20 cellular contexts compared by ENCODE assay signal in genomic region chr1:151638074-151638775, GRCh38. TPM values are rescaled to one million over a fixed set of nuclear protein-coding genes. Genes with fewer than 3 reads are reported as not detected.
DNase-seq lines count a peak whose midpoint lies in the region; ATAC-seq and TF ChIP-seq lines count a peak whose summit lies in the region.
"Had no signal": no experiment of that assay in that cellular context is flagged by ENCODE, and none has a peak within 500 bp of the region (broad histone marks: within the 10 kb centered on the region; RNA-seq: fewer than 3 reads in every experiment).

No MANE protein-coding gene starts in this region.

- no peak for ATAC-seq in right cardiac atrium
- no peak for ATAC-seq in HG02678 (IDR thresholded peaks at IDR 0.05; ENCODE audit: unreplicated experiment)
- ATAC-seq in GM18873 (IDR thresholded peaks at IDR 0.05; ENCODE audit: low FRiP score, unreplicated experiment) = no peak
- no peak for ATAC-seq in HG03378 (IDR thresholded peaks at IDR 0.05; ENCODE audit: unreplicated experiment)
- ATAC-seq: left cardiac atrium, WTC11 had no signal

- H3K4me3 ChIP-seq in cardiac muscle cell (no peak overlapping the region), right cardiac atrium (ENCODE audit: low read length) (no peak overlapping the region), esophagus muscularis mucosa (peak overlapping the region in 1 of 4 donors; percentile 8), prostate gland (no peak overlapping the region)
- H3K4me3 ChIP-seq: coronary artery, GM23248, upper lobe of left lung had no signal

- H3K4me1 ChIP-seq in cardiac muscle cell (ENCODE audit: low read depth) (peaks cover 23% of the 10 kb centered on the region), right cardiac atrium (ENCODE audit: control insufficient read depth, insufficient read depth, low read length) (peaks cover 4% of the 10 kb centered on the region), esophagus muscularis mucosa (peaks cover 14 to 68% (median 61%) of the 10 kb centered on the region in 4 donors), prostate gland (replicated peaks) (no peaks in the 10 kb centered on the region)

- TF ChIP-seq POLR2A in esophagus muscularis mucosa (IDR thresholded peaks at IDR 0.05; ENCODE audit: low read depth) (no peak), prostate gland (IDR thresholded peaks at IDR 0.05) (no peak)

- peak overlapping the region; percentile 34 to 93 (median 68) for H3K27ac Mint-ChIP-seq in nephron
- H3K27ac Mint-ChIP-seq: B cell; T-helper 2 cell treated with Interferon-gamma antibody and Interleukin-4, amounts not matched to agents 5 μg/mL and 100 μg/mL, for 36 hours had no signal

- peaks cover 30% of the 10 kb centered on the region for H3K36me3 Mint-ChIP-seq in nephron (ENCODE audit: low read depth)

- no peak for TF ChIP-seq EP300 in esophagus muscularis mucosa (IDR thresholded peaks at IDR 0.05)

- no peak for DNase-seq in cardiac muscle cell (ENCODE audit: low read depth in 1 of 2, low spot score in 1 of 2)
- no peak for DNase-seq in right cardiac atrium
- no peak for DNase-seq in esophagus muscularis mucosa (ENCODE audit: extremely low spot score)
- no peak for DNase-seq in prostate gland (ENCODE audit: low spot score)
- DNase-seq: activated CD4-positive, alpha-beta T cell treated with anti-CD3 and anti-CD28 coated beads, Interleukin-2, amount 50 U/mL, for 4 hours; COR-L47; GM23248; left cardiac atrium; midbrain; NCI-H1417 treated with DMSO at 0.1 percent for 48 hours; NCI-H524; upper lobe of left lung had no signal

- H3K9me3 ChIP-seq in cardiac muscle cell (ENCODE audit: low read depth) (no peaks in the 10 kb centered on the region), right cardiac atrium (ENCODE audit: control insufficient read depth, low read length) (no peaks in the 10 kb centered on the region), esophagus muscularis mucosa (no peaks in the 10 kb centered on the region), prostate gland (no peaks in the 10 kb centered on the region)
- H3K9me3 ChIP-seq: upper lobe of left lung had no signal

- no peaks in the 10 kb centered on the region for H3K27me3 Mint-ChIP-seq in nephron (ENCODE audit: low read depth)
- H3K27me3 Mint-ChIP-seq: B cell had no signal

- TF ChIP-seq CTCF in cardiac muscle cell (IDR thresholded peaks at IDR 0.05; ENCODE audit: low read depth, low read length) = no peak
- no peak for TF ChIP-seq CTCF in esophagus muscularis mucosa (IDR thresholded peaks at IDR 0.05)
- TF ChIP-seq CTCF in nephron (IDR thresholded peaks at IDR 0.05; ENCODE audit: unreplicated experiment in 3 of 3) = no peak
- TF ChIP-seq CTCF in prostate gland (IDR thresholded peaks at IDR 0.05) = no peak

- no peaks in the 10 kb centered on the region for H3K9me3 Mint-ChIP-seq in nephron
- H3K9me3 Mint-ChIP-seq: T-helper 2 cell treated with Interferon-gamma antibody and Interleukin-4, amounts not matched to agents 5 μg/mL and 100 μg/mL, for 36 hours; WTC11 had no signal

- H3K4me3 Mint-ChIP-seq in nephron = peak overlapping the region in 1 of 3 experiments; percentile 11
- H3K4me3 Mint-ChIP-seq: B cell; T-helper 2 cell treated with Interferon-gamma antibody and Interleukin-4, amounts not matched to agents 5 μg/mL and 100 μg/mL, for 36 hours; WTC11 had no signal

- 80% methylated on average over 2 of the region's 2 CpGs for WGBS in right cardiac atrium
- WGBS in esophagus muscularis mucosa = 63% methylated on average over 2 of the region's 2 CpGs
- 80% methylated on average over 2 of the region's 2 CpGs for WGBS in prostate gland

- H3K27ac ChIP-seq in cardiac muscle cell (peak overlapping the region; percentile 56), right cardiac atrium (ENCODE audit: low read length) (no peak overlapping the region), esophagus muscularis mucosa (replicated peaks in 1 of 4) (peak overlapping the region; percentile 24 to 73 (median 37)), prostate gland (no peak overlapping the region)
- H3K27ac ChIP-seq: GM23248, upper lobe of left lung had no signal

- H3K36me3 ChIP-seq in cardiac muscle cell (no peaks in the 10 kb centered on the region), esophagus muscularis mucosa (peaks cover 0 to 11% (median 4%) of the 10 kb centered on the region in 4 donors), prostate gland (no peaks in the 10 kb centered on the region)
- H3K36me3 ChIP-seq: upper lobe of left lung had no signal

- intact Hi-C loops in right cardiac atrium (cut with DNase I) = no loop called here
- intact Hi-C loops in esophagus muscularis mucosa (cut with DNase I) = no loop called here
- intact Hi-C loops in prostate gland (cut with DNase I) = no loop called here

- H3K4me1 Mint-ChIP-seq in nephron = peaks cover 20% of the 10 kb centered on the region

- H3K27me3 ChIP-seq in cardiac muscle cell = no peaks in the 10 kb centered on the region
- H3K27me3 ChIP-seq in right cardiac atrium (ENCODE audit: control insufficient read depth, insufficient read depth) = no peaks in the 10 kb centered on the region
- no peaks in the 10 kb centered on the region for H3K27me3 ChIP-seq in esophagus muscularis mucosa
- no peaks in the 10 kb centered on the region for H3K27me3 ChIP-seq in prostate gland (replicated peaks; ENCODE audit: insufficient read depth)
- H3K27me3 ChIP-seq: upper lobe of left lung had no signal

RNA-seq across cellular contexts. Expression of gene SNX27, which starts 26.4 kb away (rescaled TPM):
- 24.5 and 34.5 TPM in 2 replicates for total RNA-seq in cardiac muscle cell
- polyA plus RNA-seq in cardiac muscle cell = 24.4 and 27.6 TPM in 2 replicates
- 10 to 100 TPM; 34.1 to 36.5 (median 35.5) TPM for total RNA-seq in right cardiac atrium
- polyA plus RNA-seq in right cardiac atrium = 13.7 TPM
- 10 to 100 TPM; 39.4 to 55.4 (median 49.6) TPM for total RNA-seq in esophagus muscularis mucosa
- total RNA-seq in prostate gland = 10 to 100 TPM; 24.1 to 38.4 TPM

Comparison
In these comparisons a context has a peak if more than half of its experiments do, and no peak if none do; other contexts are left out.
1. H3K27ac ChIP-seq: peak in cardiac muscle cell (single experiment) and esophagus muscularis mucosa (4 of 4); none in right cardiac atrium (single experiment) and prostate gland (0 of 2).